ENCODE assay signal across 16 cellular contexts in the genomic region with DNA sequence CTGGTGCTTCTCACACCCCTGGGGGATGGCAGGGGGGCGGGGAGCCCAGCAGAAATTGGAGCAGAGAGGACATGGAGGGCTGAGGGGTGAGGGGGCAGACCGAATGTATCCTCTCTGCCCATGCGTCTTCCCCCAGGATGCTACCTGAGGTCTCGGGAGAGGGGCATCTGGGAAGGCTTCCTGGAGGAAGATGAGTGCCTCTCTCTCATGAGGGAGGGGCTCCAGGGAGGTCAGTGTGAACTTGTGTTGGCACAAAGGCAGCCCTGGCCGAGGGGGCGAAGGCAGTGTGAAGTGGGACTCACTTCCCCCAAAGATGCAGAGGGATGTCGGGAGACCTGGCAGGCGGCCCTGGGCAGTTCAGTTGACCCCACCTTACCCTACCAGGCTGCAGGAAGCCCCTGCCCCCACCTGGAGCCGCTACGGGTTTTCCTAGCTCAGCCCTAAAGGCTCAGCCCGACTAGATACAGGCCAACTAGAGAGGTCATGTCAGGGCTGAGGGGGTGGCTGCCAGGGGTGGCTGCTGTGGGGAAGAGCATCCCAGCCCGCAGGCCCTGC. TPM values are rescaled to one million over a fixed set of nuclear protein-coding genes. Genes with fewer than 3 reads are reported as not detected.
"Had no signal": no experiment of that assay in that cellular context is flagged by ENCODE, and none has a peak within 500 bp of the region (broad histone marks: within the 10 kb centered on the region; RNA-seq: fewer than 3 reads in every experiment).

No MANE protein-coding gene starts in this region.

- H3K36me3 Mint-ChIP-seq: naive B cell had no signal

- H3K4me3 Mint-ChIP-seq: activated naive CD4-positive, alpha-beta T cell treated with anti-CD3 and anti-CD28 coated beads for 36 hours; immature natural killer cell; naive B cell; neural crest cell had no signal

- H3K9me3 Mint-ChIP-seq: activated naive CD4-positive, alpha-beta T cell treated with anti-CD3 and anti-CD28 coated beads for 36 hours; immature natural killer cell had no signal

- H3K27ac Mint-ChIP-seq: activated naive CD4-positive, alpha-beta T cell treated with anti-CD3 and anti-CD28 coated beads for 36 hours; immature natural killer cell had no signal

- H3K36me3 ChIP-seq: ascending aorta, esophagus squamous epithelium, heart right ventricle, ovary, spleen, tibial artery had no signal

- H3K27ac ChIP-seq: ascending aorta, esophagus squamous epithelium, heart right ventricle, ovary, spleen, tibial artery had no signal

- H3K27me3 ChIP-seq: ascending aorta, ovary had no signal

- H3K4me3 ChIP-seq: ascending aorta, esophagus squamous epithelium, heart right ventricle, mucosa of descending colon, ovary, spleen, tibial artery had no signal

- DNase-seq: activated naive CD4-positive, alpha-beta T cell treated with anti-CD3 and anti-CD28 coated beads for 36 hours; effector CD4-positive, alpha-beta T cell; esophagus squamous epithelium; immature natural killer cell; mesenchymal stem cell; naive B cell; stimulated activated naive CD4-positive, alpha-beta T cell had no signal

- ATAC-seq: heart right ventricle, mucosa of descending colon had no signal

- H3K4me1 ChIP-seq: ascending aorta had no signal

- H3K9me3 ChIP-seq: ascending aorta, esophagus squamous epithelium, mucosa of descending colon, ovary, tibial artery had no signal

RNA-seq across cellular contexts. Expression of a gene that starts 10.4 kb away (rescaled TPM):
- total RNA-seq: activated naive CD4-positive, alpha-beta T cell treated with anti-CD3 and anti-CD28 coated beads for 36 hours; ascending aorta; pulmonary artery endothelial cell; T-helper 1 cell treated with Interleukin-12 subunit alpha and Interleukin-12 subunit beta and Interleukin-4 antibody, amounts not matched to agents 30 ng/mL and 1 ng/mL, for 36 hours had no signal

RNA-seq across cellular contexts. Expression of a gene that starts 41.7 kb away (rescaled TPM):
- total RNA-seq: ascending aorta, neural crest cell, pulmonary artery endothelial cell had no signal

RNA-seq across cellular contexts. Expression of a gene that starts 41.8 kb away (rescaled TPM):
- total RNA-seq: neural crest cell, pulmonary artery endothelial cell had no signal
